ENCODE assay signal across 22 cellular contexts in genomic region chr5:6544561-6544935, GRCh38.
"Had no signal": no experiment of that assay in that cellular context is flagged by ENCODE, and none has a peak within 500 bp of the region (broad histone marks: within the 10 kb centered on the region; RNA-seq: fewer than 3 reads in every experiment).

No MANE protein-coding gene starts in this region.

- H3K27ac Mint-ChIP-seq: activated CD4-positive, alpha-beta T cell treated with anti-CD3 and anti-CD28 coated beads, Interleukin-2, amount 10 ng/mL, durations not matched to agents 24 days and 14 days; activated CD8-positive, alpha-beta T cell treated with anti-CD3 and anti-CD28 coated beads for 36 hours; activated naive CD4-positive, alpha-beta T cell treated with anti-CD3 and anti-CD28 coated beads for 36 hours; activated naive CD8-positive, alpha-beta T cell treated with anti-CD3 and anti-CD28 coated beads, Interleukin-2, amount 10 ng/mL, durations not matched to agents 7 days and 5 days; natural killer cell treated with Interleukin-12 subunit alpha and Interleukin-12 subunit beta and Interleukin-15 and Interleukin-18, amount 100 ng/mL, for 72 hours; T-helper 17 cell had no signal

- H3K4me3 ChIP-seq: breast epithelium, pancreas, spleen, thoracic aorta, upper lobe of left lung had no signal

- H3K4me1 ChIP-seq: breast epithelium, foreskin keratinocyte, pancreas, spleen, upper lobe of left lung had no signal

- H3K36me3 ChIP-seq: breast epithelium, pancreas, spleen, thoracic aorta, upper lobe of left lung had no signal

- H3K36me3 Mint-ChIP-seq: activated naive CD8-positive, alpha-beta T cell treated with anti-CD3 and anti-CD28 coated beads, Interleukin-2, amount 10 ng/mL, durations not matched to agents 7 days and 5 days; natural killer cell treated with Interleukin-12 subunit alpha and Interleukin-12 subunit beta and Interleukin-15 and Interleukin-18, amount 100 ng/mL, for 72 hours had no signal

- H3K9me3 ChIP-seq: breast epithelium, pancreas, spleen, thoracic aorta, upper lobe of left lung had no signal

- ATAC-seq: activated CD8-positive, alpha-beta T cell treated with anti-CD3 and anti-CD28 coated beads for 36 hours; foreskin keratinocyte; natural killer cell treated with Interleukin-12 subunit alpha and Interleukin-12 subunit beta and Interleukin-15 and Interleukin-18, amount 100 ng/mL, for 72 hours; pancreas; T-helper 17 cell had no signal

- H3K27ac ChIP-seq: breast epithelium, foreskin keratinocyte, pancreas, spleen, upper lobe of left lung had no signal

- H3K9me3 Mint-ChIP-seq: activated CD4-positive, alpha-beta T cell treated with anti-CD3 and anti-CD28 coated beads, Interleukin-2, amount 10 ng/mL, durations not matched to agents 24 days and 14 days; activated naive CD8-positive, alpha-beta T cell treated with anti-CD3 and anti-CD28 coated beads, Interleukin-2, amount 10 ng/mL, durations not matched to agents 7 days and 5 days; natural killer cell treated with Interleukin-12 subunit alpha and Interleukin-12 subunit beta and Interleukin-15 and Interleukin-18, amount 100 ng/mL, for 72 hours had no signal

- H3K27me3 ChIP-seq: breast epithelium, foreskin keratinocyte, pancreas, upper lobe of left lung had no signal

- H3K27me3 Mint-ChIP-seq: activated CD8-positive, alpha-beta T cell treated with anti-CD3 and anti-CD28 coated beads for 36 hours had no signal

- H3K4me1 Mint-ChIP-seq: activated naive CD8-positive, alpha-beta T cell treated with anti-CD3 and anti-CD28 coated beads, Interleukin-2, amount 10 ng/mL, durations not matched to agents 7 days and 5 days had no signal

- DNase-seq: activated CD4-positive, alpha-beta T cell treated with anti-CD3 and anti-CD28 coated beads, Interleukin-2, amount 10 ng/mL, durations not matched to agents 24 days and 14 days; activated CD8-positive, alpha-beta T cell treated with anti-CD3 and anti-CD28 coated beads for 36 hours; activated effector memory CD4-positive, alpha-beta T cell treated with Interleukin-2 at 50 U/mL for 16 hours; activated naive CD4-positive, alpha-beta T cell treated with anti-CD3 and anti-CD28 coated beads for 36 hours; activated naive CD8-positive, alpha-beta T cell treated with anti-CD3 and anti-CD28 coated beads, Interleukin-2, amount 10 ng/mL, durations not matched to agents 7 days and 5 days; activated T-cell treated with anti-CD3 and anti-CD28 coated beads, Interleukin-2, amount 50 U/mL, for 48 hours; amniotic stem cell; cortex of kidney; foreskin keratinocyte; left ventricle myocardium superior; mammary epithelial cell; midbrain; pancreas; spleen; stimulated activated CD4-positive, alpha-beta T cell treated with anti-CD3 and anti-CD28 coated beads, Interleukin-4, amount 100 ng/mL, for 1 hour; stimulated activated naive CD4-positive, alpha-beta T cell treated with Interleukin-2 at 50 U/mL for 16 hours; SW 1271; T-helper 17 cell; upper lobe of left lung had no signal

- H3K4me3 Mint-ChIP-seq: activated CD4-positive, alpha-beta T cell treated with anti-CD3 and anti-CD28 coated beads, Interleukin-2, amount 10 ng/mL, durations not matched to agents 24 days and 14 days; activated CD8-positive, alpha-beta T cell treated with anti-CD3 and anti-CD28 coated beads for 36 hours; activated naive CD4-positive, alpha-beta T cell treated with anti-CD3 and anti-CD28 coated beads for 36 hours; activated naive CD8-positive, alpha-beta T cell treated with anti-CD3 and anti-CD28 coated beads, Interleukin-2, amount 10 ng/mL, durations not matched to agents 7 days and 5 days; natural killer cell treated with Interleukin-12 subunit alpha and Interleukin-12 subunit beta and Interleukin-15 and Interleukin-18, amount 100 ng/mL, for 72 hours; T-helper 17 cell had no signal
